ENCODE assay signal across 9 cellular contexts in genomic region chr9:35907732-35908483, GRCh38. TPM values are rescaled to one million over a fixed set of nuclear protein-coding genes. Genes with fewer than 3 reads are reported as not detected.
DNase-seq lines count a peak whose midpoint lies in the region; ATAC-seq and TF ChIP-seq lines count a peak whose summit lies in the region.
"Had no signal": no experiment of that assay in that cellular context is flagged by ENCODE, and none has a peak within 500 bp of the region (broad histone marks: within the 10 kb centered on the region; RNA-seq: fewer than 3 reads in every experiment).

No MANE protein-coding gene starts in this region.

- peak overlapping the region; percentile 66 for H4K5ac ChIP-seq in mesendoderm (ENCODE audit: low read length)

- H3K9ac ChIP-seq in GM23248 (peak overlapping the region; percentile 84), mesendoderm (ENCODE audit: low read length) (peak overlapping the region; percentile 64)

- H3K4ac ChIP-seq in mesendoderm (ENCODE audit: low read depth, low read length) = peak overlapping the region; percentile 40

- H3K27me3 ChIP-seq in GM23248 (replicated peaks; ENCODE audit: insufficient read depth) = no peaks in the 10 kb centered on the region
- H3K27me3 ChIP-seq in mesendoderm (ENCODE audit: insufficient read depth, low read length, poor library complexity) = no peaks in the 10 kb centered on the region
- no peaks in the 10 kb centered on the region for H3K27me3 ChIP-seq in uterus

- 1 to 5% methylated on average over 13 of the region's 13 CpGs for WGBS in GM23248 (ENCODE audit: low coverage in 1 of 2, low lambda C conversion rate in 2 of 2, missing lambda C conversion rate in 2 of 2), 2 experiments
- WGBS in mesendoderm (ENCODE audit: extremely low coverage, insufficient coverage, low lambda C conversion rate) = no CpG with 5 or more reads among the region's 13 CpGs

- H3F3A ChIP-seq in GM23248 (ENCODE audit: insufficient read depth) = peaks cover 43% of the 10 kb centered on the region

- in situ Hi-C loops in GM23248 (cut with MboI) = no loop called here

- no peaks in the 10 kb centered on the region for H3K79me1 ChIP-seq in mesendoderm (ENCODE audit: low read length)

- H3K4me2 ChIP-seq in GM23248 (ENCODE audit: unreplicated experiment) (peak overlapping the region; percentile 74), mesendoderm (ENCODE audit: low read length) (peak overlapping the region; percentile 21)

- H3K4me3 ChIP-seq in GM23248 (peak overlapping the region; percentile 56), mesendoderm (ENCODE audit: low read length) (no peak overlapping the region), uterus (no peak overlapping the region)

- TF ChIP-seq CTCF in endothelial cell (IDR thresholded peaks at IDR 0.05; ENCODE audit: unreplicated experiment) = no peak
- TF ChIP-seq CTCF in uterus (IDR thresholded peaks at IDR 0.05) = peak in 2 of 4 experiments; percentile 10 to 11

- H2AK5ac ChIP-seq in mesendoderm (ENCODE audit: low read length) = no peak overlapping the region

- H3K27ac Mint-ChIP-seq in endothelial cell (ENCODE audit: unreplicated experiment) = peak overlapping the region; percentile 99
- H3K27ac Mint-ChIP-seq: dendritic cell treated with granulocyte-macrophage colony-stimulating factor and Interleukin-4, amounts not matched to agents 40 ng/mL and 50 ng/mL, for 4 days had no signal

- peak overlapping the region; percentile 92 for H2BK5ac ChIP-seq in mesendoderm (ENCODE audit: low read length)

- H3K9me3 Mint-ChIP-seq in endothelial cell (ENCODE audit: unreplicated experiment) = no peaks in the 10 kb centered on the region
- H3K9me3 Mint-ChIP-seq: dendritic cell treated with granulocyte-macrophage colony-stimulating factor and Interleukin-4, amounts not matched to agents 40 ng/mL and 50 ng/mL, for 4 days had no signal

- intact Hi-C loops in uterus (cut with DNase I; ENCODE audit: low total_unique reads) = no loop called here

- H2AFZ ChIP-seq in GM23248 = peak overlapping the region; percentile 83

- H3K79me2 ChIP-seq in GM23248 (ENCODE audit: insufficient read depth) = no peaks in the 10 kb centered on the region
- H3K79me2 ChIP-seq in mesendoderm (ENCODE audit: control insufficient read depth, insufficient read depth, low read length) = no peaks in the 10 kb centered on the region

- peak overlapping the region; percentile 79 for H3K56ac ChIP-seq in mesendoderm (ENCODE audit: low read length)

- H3K4me1 ChIP-seq in GM23248 (ENCODE audit: insufficient read depth) (peaks cover 52% of the 10 kb centered on the region), mesendoderm (ENCODE audit: control insufficient read depth, low read depth, low read length) (peaks cover 21% of the 10 kb centered on the region), uterus (peaks cover 29 to 47% of the 10 kb centered on the region in 2 donors)

- H3K4me1 Mint-ChIP-seq in endothelial cell (ENCODE audit: unreplicated experiment) = peaks cover 81% of the 10 kb centered on the region

- peaks cover 10% of the 10 kb centered on the region for H3K36me3 Mint-ChIP-seq in endothelial cell (ENCODE audit: low read depth, unreplicated experiment)

- peak overlapping the region; percentile 91 for H3K4me3 Mint-ChIP-seq in endothelial cell (ENCODE audit: unreplicated experiment)
- H3K4me3 Mint-ChIP-seq: dendritic cell treated with granulocyte-macrophage colony-stimulating factor and Interleukin-4, amounts not matched to agents 40 ng/mL and 50 ng/mL, for 4 days had no signal

- H4K8ac ChIP-seq in mesendoderm (ENCODE audit: low read depth, low read length) = no peak overlapping the region

- no peak for TF ChIP-seq POLR2A in uterus (IDR thresholded peaks at IDR 0.05)

- no peak overlapping the region for H2BK15ac ChIP-seq in mesendoderm (replicated peaks; ENCODE audit: low read depth)

- H2BK120ac ChIP-seq in mesendoderm (ENCODE audit: low read depth, low read length) = peak overlapping the region; percentile 36

- peak overlapping the region; percentile 61 for H3K18ac ChIP-seq in mesendoderm (ENCODE audit: low read length)

- peak overlapping the region; percentile 97 for H3K27ac ChIP-seq in GM23248
- H3K27ac ChIP-seq in mesendoderm (ENCODE audit: low read depth, low read length) = peak overlapping the region; percentile 57
- H3K27ac ChIP-seq in uterus = peak overlapping the region; percentile 94 to 95

- ATAC-seq in GM18519 (IDR thresholded peaks at IDR 0.05; ENCODE audit: low FRiP score, unreplicated experiment) (no peak), GM21447 (IDR thresholded peaks at IDR 0.05; ENCODE audit: unreplicated experiment) (no peak)

- H3K23ac ChIP-seq in mesendoderm (ENCODE audit: low read length) = peak overlapping the region; percentile 59

- H3K27me3 Mint-ChIP-seq in endothelial cell (ENCODE audit: unreplicated experiment) = peaks cover 34% of the 10 kb centered on the region

- H3K9me3 ChIP-seq in GM23248 (ENCODE audit: low read depth) (no peaks in the 10 kb centered on the region), uterus (no peaks in the 10 kb centered on the region)

- H4K20me1 ChIP-seq in GM23248 (ENCODE audit: insufficient read depth) = no peaks in the 10 kb centered on the region

- no peaks in the 10 kb centered on the region for H3K36me3 ChIP-seq in GM23248 (ENCODE audit: low read depth)
- H3K36me3 ChIP-seq in mesendoderm (ENCODE audit: control insufficient read depth, insufficient read depth, low read length) = no peaks in the 10 kb centered on the region
- no peaks in the 10 kb centered on the region for H3K36me3 ChIP-seq in uterus

- no peaks in the 10 kb centered on the region for H3K9me2 ChIP-seq in GM23248 (ENCODE audit: insufficient read depth)

- DNase-seq in A172 (ENCODE audit: low spot score) (peak; percentile 97), GM23248 (peak; percentile 87), RKO (ENCODE audit: low spot score) (peak; percentile 37), endothelial cell (ENCODE audit: low spot score) (peak; percentile 77), mesendoderm (peak; percentile 96), uterus (peak; percentile 84 to 88)

RNA-seq across cellular contexts. Expression of gene SPAAR, which starts 1.4 kb away (rescaled TPM):
- total RNA-seq in A172 (2014; rRNA removed; shearing (Covaris generic)) = 0.31 TPM in 1 of 2 replicates, not detected in the other
- not detected in 2 replicates for total RNA-seq in GM23248 (2014; rRNA removed; shearing (Covaris generic))
- 0.23 and 0.39 TPM in 2 replicates for polyA plus RNA-seq in GM23248 (2016; fragmentation: Nextera tagmentation; extraction: Ambion mirVana)
- 32.0 TPM for total RNA-seq in endothelial cell (ENCODE audit: unreplicated experiment)
- polyA plus RNA-seq in mesendoderm (2013, experiment 1 of 2) = 0.60 TPM
- 0.73 TPM for polyA plus RNA-seq in mesendoderm (2013, experiment 2 of 2)
- 10 to 100 TPM in 1 of 4 donors, 1 to 10 TPM in 1, under 1 TPM in 2; 0.29 to 11.7 (median 2.3) TPM for total RNA-seq in uterus

RNA-seq across cellular contexts. Expression of gene HRCT1, which starts 1.9 kb away (rescaled TPM):
- 1.0 TPM in 1 of 2 replicates, not detected in the other for total RNA-seq in A172 (2014; rRNA removed; shearing (Covaris generic))
- 0.76 and 1.2 TPM in 2 replicates for total RNA-seq in GM23248 (2014; rRNA removed; shearing (Covaris generic))
- polyA plus RNA-seq in GM23248 (2016; fragmentation: Nextera tagmentation; extraction: Ambion mirVana) = 3.4 and 3.6 TPM in 2 replicates
- total RNA-seq in endothelial cell (ENCODE audit: unreplicated experiment) (0.87 TPM), uterus (10 to 100 TPM in 1 of 4 donors, 1 to 10 TPM in 1, under 1 TPM in 1, not detected in 1; 0.59 to 10.1 (median 1.4) TPM)
- polyA plus RNA-seq in mesendoderm (2013, experiment 1 of 2) = not detected
- not detected for polyA plus RNA-seq in mesendoderm (2013, experiment 2 of 2)

RNA-seq across cellular contexts. Expression of gene OR13J1, which starts 37.7 kb away (rescaled TPM):
- not detected in 2 replicates for total RNA-seq in A172 (2014; rRNA removed; shearing (Covaris generic))
- total RNA-seq in GM23248 (2014; rRNA removed; shearing (Covaris generic)) = not detected in 2 replicates
- polyA plus RNA-seq in GM23248 (2016; fragmentation: Nextera tagmentation; extraction: Ambion mirVana) = not detected in 2 replicates
- total RNA-seq in endothelial cell (ENCODE audit: unreplicated experiment) = not detected
- polyA plus RNA-seq in mesendoderm (2013, experiment 1 of 2) = not detected
- polyA plus RNA-seq in mesendoderm (2013, experiment 2 of 2) = not detected
- not detected for total RNA-seq in uterus

RNA-seq across cellular contexts. Expression of gene OR2S2, which starts 50.0 kb away (rescaled TPM):
- not detected in 2 replicates for total RNA-seq in A172 (2014; rRNA removed; shearing (Covaris generic))
- 0.11 TPM in 1 of 2 replicates, not detected in the other for total RNA-seq in GM23248 (2014; rRNA removed; shearing (Covaris generic))
- 0.30 and 0.67 TPM in 2 replicates for polyA plus RNA-seq in GM23248 (2016; fragmentation: Nextera tagmentation; extraction: Ambion mirVana)
- total RNA-seq in endothelial cell (ENCODE audit: unreplicated experiment) (not detected), uterus (not detected)
- polyA plus RNA-seq in mesendoderm (2013, experiment 1 of 2) = not detected
- not detected for polyA plus RNA-seq in mesendoderm (2013, experiment 2 of 2)

Comparison
In these comparisons a context has a peak if more than half of its experiments do, and no peak if none do; other contexts are left out.
1. DNase-seq: peak in every context shown above with its lines; median percentile 97 in A172; 96 in mesendoderm; 87 in GM23248; 86 in uterus; 77 in endothelial cell; 37 in RKO.